8 cellular contexts compared by ENCODE assay signal in the genomic region with DNA sequence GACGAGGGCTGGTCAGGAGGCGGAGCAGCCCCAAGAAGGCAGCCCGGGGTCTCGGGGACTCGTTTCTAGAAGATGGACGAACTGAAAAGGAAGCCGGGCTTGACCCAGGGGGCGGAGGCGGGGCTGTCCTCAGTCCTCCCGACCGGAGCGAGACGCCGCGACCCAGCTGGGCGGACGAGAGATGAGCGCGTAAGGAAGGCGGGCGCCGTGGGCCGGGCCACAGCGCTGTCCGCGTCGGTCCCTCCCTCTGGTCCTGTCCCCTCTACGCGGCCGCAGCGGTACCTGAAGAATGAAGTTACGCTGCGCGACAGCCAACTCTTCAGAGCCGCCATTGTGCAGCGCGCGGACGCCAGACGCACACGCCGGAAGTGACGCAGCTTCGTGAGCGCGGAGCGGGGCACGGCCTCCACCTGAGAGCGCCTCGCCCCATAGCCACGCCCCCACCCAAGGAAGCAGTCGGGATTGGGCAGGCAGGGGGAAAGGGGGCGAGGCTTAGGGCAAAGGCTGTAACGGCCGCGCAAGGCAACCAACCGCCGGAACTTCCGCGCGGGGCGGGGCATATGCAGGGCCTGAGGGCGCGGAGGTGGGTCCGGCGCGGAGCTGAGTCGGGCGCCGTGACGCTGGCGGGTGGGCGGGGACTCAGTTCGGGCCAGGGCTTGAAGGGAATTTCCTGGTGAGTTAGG. TPM values are rescaled to one million over a fixed set of nuclear protein-coding genes. Genes with fewer than 3 reads are reported as not detected.
DNase-seq lines count a peak whose midpoint lies in the region; ATAC-seq, FAIRE-seq and TF ChIP-seq lines count a peak whose summit lies in the region.

A gene (minus strand): TSS at position 370 of the 683 bp plus-strand sequence. CDS start 38 bp downstream, at position 332.

- H3K27ac Mint-ChIP-seq in type B pancreatic cell = peak within 1 kb of the TSS; percentile 95

- WGBS in adrenal gland, 4 donors = 0% methylated on average over 73 to 74 of the region's 74 CpGs; no CpG with 5 or more reads in 2 of the 4 donors

- peaks cover 0 to 24% of the 10 kb centered on the region in 2 donors for H3K36me3 ChIP-seq in adrenal gland (replicated peaks in 1 of 2)

- H3K36me3 Mint-ChIP-seq in type B pancreatic cell = peaks cover 18% of the 10 kb centered on the region

- ATAC-seq in HG02852 (IDR thresholded peaks at IDR 0.05; ENCODE audit: unreplicated experiment) = peak; percentile 87

- FAIRE-seq in GM12892 (lab: Jason Lieb, UNC) = peak; percentile 99

- H3K4me1 Mint-ChIP-seq in type B pancreatic cell (ENCODE audit: unreplicated experiment) = peaks cover 10% of the 10 kb centered on the region

- H3K4me3 ChIP-seq in adrenal gland = peak within 1 kb of the TSS; percentile 30 to 93 (median 87)

- no peaks in the 10 kb centered on the region for H3K27me3 ChIP-seq in adrenal gland

- peak within 1 kb of the TSS; percentile 95 for H3K4me3 Mint-ChIP-seq in type B pancreatic cell

- H3K27ac ChIP-seq in adrenal gland = peak within 1 kb of the TSS; percentile 88 to 99 (median 94)

- DNase-seq in GM12892 (ENCODE audit: insufficient read length) (peak; percentile 91), NCI-H146 (lab: John Stamatoyannopoulos, UW) (peak; percentile 100), T-helper 1 cell (peak; percentile 100), adrenal gland (peak; percentile 100), cardiac septum (ENCODE audit: low spot score) (peak; percentile 100), pons (ENCODE audit: low spot score) (peak; percentile 99), type B pancreatic cell (ENCODE audit: extremely low spot score, unreplicated experiment) (peak; percentile 100)

- peaks cover 16 to 25% of the 10 kb centered on the region in 2 donors for H3K4me1 ChIP-seq in adrenal gland (replicated peaks in 1 of 2)

- peak; percentile 95 for TF ChIP-seq POLR2A in GM12892 (IDR thresholded peaks at IDR 0.05; ENCODE audit: low read depth, low read length)
- TF ChIP-seq POLR2A in adrenal gland (IDR thresholded peaks at IDR 0.05) = peak; percentile 96 to 98

- TF ChIP-seq CTCF in adrenal gland (IDR thresholded peaks at IDR 0.05) (no peak), type B pancreatic cell (conservative IDR thresholded peaks at IDR 0.05) (no peak)

- intact Hi-C loops in adrenal gland (cut with DNase I) (no loop called here), cardiac septum (cut with DNase I) (loop anchor here (5.0 to 10.0 kb wide), 2 partner anchors 41 to 171 kb away; a partner anchor contains a TSS)

- H3K9me3 Mint-ChIP-seq in type B pancreatic cell = no peaks in the 10 kb centered on the region

- H3K27me3 Mint-ChIP-seq in type B pancreatic cell = no peaks in the 10 kb centered on the region

- H3K9me3 ChIP-seq in adrenal gland (replicated peaks in 1 of 3) = no peaks in the 10 kb centered on the region

RNA-seq across cellular contexts. Expression of the gene that starts here (rescaled TPM):
- polyA plus RNA-seq in GM12892 (2012; ENCODE audit: missing spikeins) = 49.8 TPM
- 10 to 100 TPM; 40.2 to 60.1 (median 48.3) TPM for total RNA-seq in adrenal gland
- 100 to 1,000 TPM in 1 of 3 donors, 10 to 100 TPM in 2; 55.6 to 100 (median 84.1) TPM for polyA plus RNA-seq in adrenal gland
- 30.9 TPM for total RNA-seq in cardiac septum
- total RNA-seq in type B pancreatic cell (ENCODE audit: low replicate concordance) = 57.6 and 59.3 TPM in 2 replicates

Comparison
In these comparisons a context has a peak if more than half of its experiments do, and no peak if none do; other contexts are left out.
1. Peak in every context shown above with its lines: DNase-seq, ATAC-seq, H3K4me3 ChIP-seq and H3K27ac ChIP-seq.